In the genomic region with DNA sequence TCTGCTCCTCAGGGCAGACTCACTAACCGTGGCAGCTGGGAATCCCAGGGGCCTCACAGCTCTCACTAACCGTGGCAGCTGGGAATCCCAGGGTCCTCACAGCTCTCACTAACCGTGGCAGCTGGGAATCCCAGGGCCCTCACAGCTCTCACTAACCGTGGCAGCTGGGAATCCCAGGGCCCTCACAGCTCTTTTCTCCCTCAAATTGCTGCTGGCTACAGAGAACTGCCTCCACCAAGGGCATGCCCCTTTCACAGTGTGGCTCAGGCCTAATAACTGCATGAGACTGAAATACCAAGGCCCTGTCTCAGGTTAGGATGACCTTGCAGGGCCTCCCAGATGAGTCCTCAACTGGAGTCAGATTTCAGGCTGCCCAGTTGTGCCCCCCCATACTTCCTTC, we compare ENCODE assay signal across 25 cellular contexts. TPM values are rescaled to one million over a fixed set of nuclear protein-coding genes. Genes with fewer than 3 reads are reported as not detected.
DNase-seq lines count a peak whose midpoint lies in the region; ATAC-seq, FAIRE-seq and TF ChIP-seq lines count a peak whose summit lies in the region.
"Had no signal": no experiment of that assay in that cellular context is flagged by ENCODE, and none has a peak within 500 bp of the region (broad histone marks: within the 10 kb centered on the region; RNA-seq: fewer than 3 reads in every experiment).

No MANE protein-coding gene starts in this region.

- no peak for TF ChIP-seq EP300 in GM12878 (IDR thresholded peaks at IDR 0.05; ENCODE audit: borderline replicate concordance in 1 of 2, control insufficient read depth in 1 of 2, low read depth in 2 of 2, low read length in 2 of 2)

- peaks cover 16 to 17% of the 10 kb centered on the region in 2 donors for H3K4me1 Mint-ChIP-seq in stimulated activated naive B cell treated with anti-CD40 and anti-IgM and Interleukin-4, amounts not matched to agents 10 μg/mL and 1 μg/mL and 100 μg/mL, for 72 hours
- H3K4me1 Mint-ChIP-seq in activated CD4-positive, alpha-beta T cell treated with anti-CD3 and anti-CD28 coated beads, Interleukin-2, amount 10 ng/mL, durations not matched to agents 24 days and 14 days = no peaks in the 10 kb centered on the region

- H3K4me3 Mint-ChIP-seq in stimulated activated naive B cell treated with anti-CD40 and anti-IgM and Interleukin-4, amounts not matched to agents 10 μg/mL and 1 μg/mL and 100 μg/mL, for 72 hours = no peak overlapping the region
- no peak overlapping the region for H3K4me3 Mint-ChIP-seq in activated CD4-positive, alpha-beta T cell treated with anti-CD3 and anti-CD28 coated beads, Interleukin-2, amount 10 ng/mL, durations not matched to agents 24 days and 14 days
- H3K4me3 Mint-ChIP-seq: CD8-positive, alpha-beta T cell; H9; IgD-negative memory B cell had no signal

- no peak for TF ChIP-seq RAD21 in GM12878 (IDR thresholded peaks at IDR 0.05; ENCODE audit: insufficient read depth, low read depth, low read length)

- TF ChIP-seq POLR2A in GM12878 (IDR thresholded peaks at IDR 0.05; ENCODE audit: low read depth, low read length) = no peak

- FAIRE-seq in GM12878 (lab: Jason Lieb, UNC) = no peak
- FAIRE-seq: HTR-8/SVneo had no signal

- in situ Hi-C loops in GM12878 (cut with MboI) = no loop called here

- DNase-seq in HT1080 (ENCODE audit: low read depth) (peak; percentile 14), GM12878 (ENCODE audit: low read depth, low spot score) (no peak), myocyte (ENCODE audit: low read depth) (peak; percentile 79)
- DNase-seq in stimulated activated naive B cell treated with anti-CD40 and anti-IgM and Interleukin-4, amounts not matched to agents 10 μg/mL and 1 μg/mL and 100 μg/mL, for 72 hours = no peak
- DNase-seq in activated CD8-positive, alpha-beta memory T cell treated with anti-CD3 and anti-CD28 coated beads, Interleukin-2, amount 50 U/mL, for 4 hours = no peak
- no peak for DNase-seq in stimulated activated CD4-positive, alpha-beta T cell treated with anti-CD3 and anti-CD28 coated beads, Interleukin-2, amount 100 ng/mL, for 24 hours
- DNase-seq in activated CD4-positive, alpha-beta T cell treated with anti-CD3 and anti-CD28 coated beads, Interleukin-2, amount 10 ng/mL, durations not matched to agents 24 days and 14 days = no peak
- DNase-seq: Calu3; DMS79 treated with DMSO at 0.1 percent for 48 hours; H9; Kasumi-1; NCI-H1092 treated with DMSO at 0.1 percent for 48 hours; NCI-H146; NCI-H2081; NCI-H510A; NCI-H748 treated with DMSO at 0.1 percent for 48 hours; NK-92 treated with Interleukin-12 subunit alpha and Interleukin-12 subunit beta, amount 100 ng/mL, for 24 hours; Peyer's patch had no signal

- H3K4me1 ChIP-seq in GM12878 (ENCODE audit: control insufficient read depth, insufficient read depth, low read length) = peaks cover 10% of the 10 kb centered on the region
- H3K4me1 ChIP-seq: Peyer's patch had no signal

- peaks cover 4 to 5% of the 10 kb centered on the region in 2 donors for H3K27me3 Mint-ChIP-seq in stimulated activated naive B cell treated with anti-CD40 and anti-IgM and Interleukin-4, amounts not matched to agents 10 μg/mL and 1 μg/mL and 100 μg/mL, for 72 hours
- peaks cover 6% of the 10 kb centered on the region for H3K27me3 Mint-ChIP-seq in activated CD4-positive, alpha-beta T cell treated with anti-CD3 and anti-CD28 coated beads, Interleukin-2, amount 10 ng/mL, durations not matched to agents 24 days and 14 days

- no peak overlapping the region; the same call in 1 of the 2 replicates for H2AFZ ChIP-seq in GM12878 (ENCODE audit: control insufficient read depth, low read depth, low read length)

- BruUV-seq in GM12878 (replicated peaks; lab: Mats Ljungman, UMichigan) = no TSS peak

- H3K36me3 Mint-ChIP-seq in stimulated activated naive B cell treated with anti-CD40 and anti-IgM and Interleukin-4, amounts not matched to agents 10 μg/mL and 1 μg/mL and 100 μg/mL, for 72 hours = no peaks in the 10 kb centered on the region
- no peaks in the 10 kb centered on the region for H3K36me3 Mint-ChIP-seq in activated CD4-positive, alpha-beta T cell treated with anti-CD3 and anti-CD28 coated beads, Interleukin-2, amount 10 ng/mL, durations not matched to agents 24 days and 14 days (ENCODE audit: low read depth)
- H3K36me3 Mint-ChIP-seq: CD8-positive, alpha-beta T cell had no signal

- CTCF ChIA-PET in GM12878 (lab: Yijun Ruan, JAX) = no interaction called here

- POLR2A ChIA-PET in GM12878 (lab: Charles Lee) = no interaction called here

- SMC1A ChIA-PET in GM12878 (lab: Charles Lee; ENCODE audit: uncharacterized antibody, unreplicated experiment) = interaction anchor here (1.5 kb wide), 1 partner anchor 76 kb away, joined by 3 read pairs; no protein-coding TSS in a partner anchor

- peak overlapping the region; percentile 27 for H3K27ac ChIP-seq in GM12878 (ENCODE audit: control insufficient read depth, insufficient read depth)
- H3K27ac ChIP-seq: BLaER1 treated with 17β-estradiol and CSF1 and Interleukin-3, amounts not matched to agents 10 nM and 100 nM; HL-60; Peyer's patch had no signal

- intact Hi-C loops in GM12878 (cut with micrococcal nuclease; ENCODE audit: unreplicated experiment) = no loop called here
- intact Hi-C loops in activated CD4-positive, alpha-beta T cell treated with anti-CD3 and anti-CD28 coated beads, Interleukin-2, amount 10 ng/mL, durations not matched to agents 24 days and 14 days (cut with micrococcal nuclease) = no loop called here

- H3K36me3 ChIP-seq in GM12878 (ENCODE audit: control insufficient read depth in 2 of 2, insufficient read depth in 2 of 2, low read length in 1 of 2) = no peaks in the 10 kb centered on the region
- H3K36me3 ChIP-seq: BLaER1 treated with 17β-estradiol and CSF1 and Interleukin-3, amounts not matched to agents 10 nM and 100 nM; Peyer's patch had no signal

- peaks cover 0 to 3% of the 10 kb centered on the region in 2 donors for H3K9me3 Mint-ChIP-seq in stimulated activated naive B cell treated with anti-CD40 and anti-IgM and Interleukin-4, amounts not matched to agents 10 μg/mL and 1 μg/mL and 100 μg/mL, for 72 hours
- no peaks in the 10 kb centered on the region for H3K9me3 Mint-ChIP-seq in activated CD4-positive, alpha-beta T cell treated with anti-CD3 and anti-CD28 coated beads, Interleukin-2, amount 10 ng/mL, durations not matched to agents 24 days and 14 days
- H3K9me3 Mint-ChIP-seq: CD8-positive, alpha-beta T cell had no signal

- TF ChIP-seq CTCF in GM12878 (IDR thresholded peaks at IDR 0.05 in 2 of 3, conservative IDR thresholded peaks at IDR 0.05 in 1 of 3; ENCODE audit: control insufficient read depth in 2 of 3, extremely low read depth in 1 of 3, insufficient read depth in 1 of 3, low read depth in 3 of 3, low read length in 3 of 3) = no peak

- WGBS in GM12878 (ENCODE audit: insufficient coverage, insufficient replicate concordance, low lambda C conversion rate, missing lambda C conversion rate) = 2% methylated on average over 4 of the region's 4 CpGs

- peak overlapping the region; percentile 42 for H3K27ac Mint-ChIP-seq in stimulated activated naive B cell treated with anti-CD40 and anti-IgM and Interleukin-4, amounts not matched to agents 10 μg/mL and 1 μg/mL and 100 μg/mL, for 72 hours
- no peak overlapping the region for H3K27ac Mint-ChIP-seq in activated CD4-positive, alpha-beta T cell treated with anti-CD3 and anti-CD28 coated beads, Interleukin-2, amount 10 ng/mL, durations not matched to agents 24 days and 14 days
- H3K27ac Mint-ChIP-seq: CD8-positive, alpha-beta T cell; H9; IgD-negative memory B cell had no signal

- RAD21 ChIA-PET in GM12878 (lab: Charles Lee; ENCODE audit: unreplicated experiment) = no interaction called here

- no peak overlapping the region for H3K9ac ChIP-seq in GM12878 (ENCODE audit: control insufficient read depth, insufficient read depth, low read length)
- H3K9ac ChIP-seq: BLaER1 treated with 17β-estradiol and CSF1 and Interleukin-3, amounts not matched to agents 10 nM and 100 nM had no signal

- no peaks in the 10 kb centered on the region for H3K79me2 ChIP-seq in GM12878 (ENCODE audit: control insufficient read depth, insufficient read depth, low read length)

- ATAC-seq in GM12878 = peak; percentile 25; the same call in 1 of the 3 replicates
- no peak for ATAC-seq in stimulated activated naive B cell treated with anti-CD40 and anti-IgM and Interleukin-4, amounts not matched to agents 10 μg/mL and 1 μg/mL and 100 μg/mL, for 72 hours (replicated peaks)
- ATAC-seq: CD8-positive, alpha-beta T cell; Right ventricle myocardium inferior had no signal

- H3K9me3 ChIP-seq in GM12878 (replicated peaks; ENCODE audit: control insufficient read depth, insufficient read depth, low read length) = no peaks in the 10 kb centered on the region
- H3K9me3 ChIP-seq: Peyer's patch had no signal

- H3K4me3 ChIP-seq in GM12878 = no peak overlapping the region
- H3K4me3 ChIP-seq: BLaER1 treated with 17β-estradiol and CSF1 and Interleukin-3, amounts not matched to agents 10 nM and 100 nM; Peyer's patch had no signal

- no peaks in the 10 kb centered on the region for H4K20me1 ChIP-seq in GM12878 (ENCODE audit: control insufficient read depth, insufficient read depth)

- no peak overlapping the region for H3K4me2 ChIP-seq in GM12878 (ENCODE audit: control insufficient read depth, insufficient read depth)

- no peaks in the 10 kb centered on the region for H3K27me3 ChIP-seq in GM12878 (replicated peaks in 1 of 2; ENCODE audit: control insufficient read depth in 2 of 2, insufficient read depth in 2 of 2, low read length in 1 of 2)
- H3K27me3 ChIP-seq: Peyer's patch had no signal

RNA-seq across cellular contexts. Expression of a gene that starts 35.1 kb away (rescaled TPM):
- not detected in 2 replicates for total RNA-seq in HT1080 (2014; rRNA removed; shearing (Covaris generic))
- polyA plus RNA-seq in HT1080 (2015; cell fraction: cytosol; rRNA removed) = not detected in 2 replicates
- polyA plus RNA-seq in HT1080 (2015; cell fraction: nucleus; rRNA removed) = not detected in 2 replicates
- not detected in 2 replicates for total RNA-seq in GM12878 (2013; cell fraction: nucleolus; rRNA removed)
- total RNA-seq in GM12878 (2014; rRNA removed) (not detected in 2 replicates), GM12878 (2014; rRNA removed; fragmentation: Illumina TruSeq; extraction: Trizol) (not detected in 2 replicates), GM12878 (2021) (not detected in 2 replicates), myocyte (not detected in 2 replicates)
- not detected for polyA plus RNA-seq in GM12878 (2011; ENCODE audit: low read depth)
- polyA plus RNA-seq in GM12878 (2011; rRNA removed) (not detected in 2 replicates), GM12878 (2014; fragmentation: Illumina TruSeq; extraction: Trizol) (not detected in 2 replicates), GM12878 (2014; fragmentation: Nextera tagmentation; extraction: Ambion mirVana) (not detected), GM12878 (2014; rRNA removed) (not detected in 2 replicates), GM12878 (2016; fragmentation: Nextera tagmentation; extraction: Ambion mirVana) (not detected)
- not detected in 2 replicates for polyA plus RNA-seq in GM12878 (2011; cell fraction: cytosol; rRNA removed)
- not detected in 2 replicates for polyA plus RNA-seq in GM12878 (2011; cell fraction: nucleus; rRNA removed)
- polyA plus RNA-seq in GM12878 (2012) = not detected in 2 replicates
- not detected in 2 replicates for polyA minus RNA-seq in GM12878 (2011; rRNA and poly(A)+ RNA removed)
- polyA minus RNA-seq in GM12878 (2011; cell fraction: cytosol; rRNA and poly(A)+ RNA removed) = not detected in 2 replicates
- not detected in 2 replicates for polyA minus RNA-seq in GM12878 (2011; cell fraction: nucleus; rRNA and poly(A)+ RNA removed)
- not detected for polyA plus RNA-seq in myocyte (2012)
- total RNA-seq in activated CD4-positive, alpha-beta T cell treated with anti-CD3 and anti-CD28 coated beads, Interleukin-2, amount 10 ng/mL, durations not matched to agents 24 days and 14 days = not detected in 2 replicates
- total RNA-seq: A673; Calu3; CD8-positive, alpha-beta T cell; H9; Peyer's patch; Right ventricle myocardium inferior had no signal
- polyA plus RNA-seq: IgD-negative memory B cell had no signal

RNA-seq across cellular contexts. Expression of a gene that starts 50.2 kb away (rescaled TPM):
- 87.9 and 93.2 TPM in 2 replicates for total RNA-seq in HT1080 (2014; rRNA removed; shearing (Covaris generic))
- 91.8 and 93.1 TPM in 2 replicates for polyA plus RNA-seq in HT1080 (2015; cell fraction: cytosol; rRNA removed)
- polyA plus RNA-seq in HT1080 (2015; cell fraction: nucleus; rRNA removed) = 218 and 230 TPM in 2 replicates
- total RNA-seq in GM12878 (2013; cell fraction: nucleolus; rRNA removed) = 3.2 and 4.1 TPM in 2 replicates
- total RNA-seq in GM12878 (2014; rRNA removed) = 0.79 and 0.82 TPM in 2 replicates
- total RNA-seq in GM12878 (2014; rRNA removed; fragmentation: Illumina TruSeq; extraction: Trizol) = 0.49 and 0.55 TPM in 2 replicates
- total RNA-seq in GM12878 (2021) = 1.4 and 1.8 TPM in 2 replicates
- 0.41 TPM for polyA plus RNA-seq in GM12878 (2011; ENCODE audit: low read depth)
- polyA plus RNA-seq in GM12878 (2011; rRNA removed) = 1.8 and 2.5 TPM in 2 replicates
- 2.0 and 2.6 TPM in 2 replicates for polyA plus RNA-seq in GM12878 (2011; cell fraction: cytosol; rRNA removed)
- polyA plus RNA-seq in GM12878 (2011; cell fraction: nucleus; rRNA removed) = 1.5 and 2.8 TPM in 2 replicates
- polyA plus RNA-seq in GM12878 (2012) = 0.41 and 0.66 TPM in 2 replicates
- 0.63 and 0.68 TPM in 2 replicates for polyA plus RNA-seq in GM12878 (2014; fragmentation: Illumina TruSeq; extraction: Trizol)
- under 1 TPM; 0.40 to 0.68 TPM for polyA plus RNA-seq in GM12878 (2014; fragmentation: Nextera tagmentation; extraction: Ambion mirVana)
- 0.46 and 1.00 TPM in 2 replicates for polyA plus RNA-seq in GM12878 (2014; rRNA removed)
- polyA plus RNA-seq in GM12878 (2016; fragmentation: Nextera tagmentation; extraction: Ambion mirVana) = under 1 TPM; 0.56 to 0.62 TPM
- 1.8 and 2.1 TPM in 2 replicates for polyA minus RNA-seq in GM12878 (2011; rRNA and poly(A)+ RNA removed)
- polyA minus RNA-seq in GM12878 (2011; cell fraction: cytosol; rRNA and poly(A)+ RNA removed) = 2.1 TPM in 2 replicates
- polyA minus RNA-seq in GM12878 (2011; cell fraction: nucleus; rRNA and poly(A)+ RNA removed) = 0.36 and 0.48 TPM in 2 replicates
- not detected in 2 replicates for total RNA-seq in myocyte
- polyA plus RNA-seq in myocyte (2012) = not detected
- not detected in 2 replicates for total RNA-seq in activated CD4-positive, alpha-beta T cell treated with anti-CD3 and anti-CD28 coated beads, Interleukin-2, amount 10 ng/mL, durations not matched to agents 24 days and 14 days
- total RNA-seq: CD8-positive, alpha-beta T cell; Peyer's patch; Right ventricle myocardium inferior had no signal
- polyA plus RNA-seq: IgD-negative memory B cell had no signal

Comparison
In these comparisons a context has a peak if more than half of its experiments do, and no peak if none do; other contexts are left out.
1. DNase-seq: peak in HT1080 (single experiment) and myocyte (single experiment); none in GM12878 (single experiment), stimulated activated naive B cell treated with anti-CD40 and anti-IgM and Interleukin-4, amounts not matched to agents 10 μg/mL and 1 μg/mL and 100 μg/mL, for 72 hours (single experiment), activated CD8-positive, alpha-beta memory T cell treated with anti-CD3 and anti-CD28 coated beads, Interleukin-2, amount 50 U/mL, for 4 hours (single experiment), stimulated activated CD4-positive, alpha-beta T cell treated with anti-CD3 and anti-CD28 coated beads, Interleukin-2, amount 100 ng/mL, for 24 hours (0 of 2) and activated CD4-positive, alpha-beta T cell treated with anti-CD3 and anti-CD28 coated beads, Interleukin-2, amount 10 ng/mL, durations not matched to agents 24 days and 14 days (single experiment).
2. RNA of a gene that starts 50.2 kb away (total RNA-seq): 87.9 to 93.2 TPM in HT1080; 0.49 to 4.1 TPM in GM12878, not detected in myocyte and not detected in activated CD4-positive, alpha-beta T cell treated with anti-CD3 and anti-CD28 coated beads, Interleukin-2, amount 10 ng/mL, durations not matched to agents 24 days and 14 days; every median in the first group is over 10 times any median in the second.